ENCODE assay signal across 26 cellular contexts in genomic region chr7:11576340-11576739, GRCh38.
"Had no signal": no experiment of that assay in that cellular context is flagged by ENCODE, and none has a peak within 500 bp of the region (broad histone marks: within the 10 kb centered on the region; RNA-seq: fewer than 3 reads in every experiment).

No MANE protein-coding gene starts in this region.

- H3K36me3 ChIP-seq: stomach, suprapubic skin, thoracic aorta, thyroid gland, tibial artery, tibial nerve, transverse colon, upper lobe of left lung, upper lobe of right lung, uterus, vagina had no signal

- ATAC-seq: stimulated activated effector memory CD8-positive, alpha-beta T cell treated with anti-CD3 and anti-CD28 coated beads, Interleukin-12 subunit alpha, Interleukin-12 subunit beta, amount 100 ng/mL, for 72 hours; stimulated activated memory B cell treated with anti-CD40 and anti-IgM and Interleukin-4, amounts not matched to agents 10 μg/mL and 1 μg/mL and 100 μg/mL, for 72 hours; stimulated activated naive B cell treated with anti-CD40 and anti-IgM and Interleukin-4, amounts not matched to agents 10 μg/mL and 1 μg/mL and 100 μg/mL, for 72 hours; stimulated activated naive CD8-positive, alpha-beta T cell treated with anti-CD3 and anti-CD28 coated beads, Interleukin-15, amount 100 ng/mL, for 72 hours; stimulated activated naive CD8-positive, alpha-beta T cell treated with anti-CD3 and anti-CD28 coated beads, Interleukin-15, Interleukin-2, amounts not matched to agents 100 U/mL and 50 U/mL, for 24 hours; upper lobe of right lung had no signal

- H3K27me3 ChIP-seq: stomach, suprapubic skin, thyroid gland, tibial artery, tibial nerve, transverse colon, upper lobe of left lung, upper lobe of right lung, uterus, vagina had no signal

- FAIRE-seq: urothelium cell line had no signal

- H3K4me1 ChIP-seq: stomach, suprapubic skin, thyroid gland, tibial artery, tibial nerve, transverse colon, upper lobe of left lung, upper lobe of right lung, uterus, vagina had no signal

- DNase-seq: stimulated activated CD4-positive, alpha-beta T cell treated with anti-CD3 and anti-CD28 coated beads, Interleukin-2, amount 100 ng/mL, for 48 hours; stimulated activated CD4-positive, alpha-beta T cell treated with anti-CD3 and anti-CD28 coated beads, Interleukin-4, amount 100 ng/mL, for 1 hour; stimulated activated CD4-positive, alpha-beta T cell treated with anti-CD3 and anti-CD28 coated beads, Interleukin-4, amount 100 ng/mL, for 24 hours; stimulated activated CD4-positive, alpha-beta T cell treated with anti-CD3 and anti-CD28 coated beads, Interleukin-4, amount 100 ng/mL, for 4 hours; stimulated activated CD8-positive, alpha-beta memory T cell treated with anti-CD3 and anti-CD28 coated beads, Interleukin-4, amount 100 ng/mL, for 48 hours; stimulated activated naive B cell treated with anti-CD40 and anti-IgM and Interleukin-4, amounts not matched to agents 10 μg/mL and 1 μg/mL and 100 μg/mL, for 72 hours; stimulated activated naive CD4-positive, alpha-beta T cell; stimulated activated naive CD4-positive, alpha-beta T cell treated with Interleukin-2 at 50 U/mL for 16 hours; stimulated activated naive CD8-positive, alpha-beta T cell treated with anti-CD3 and anti-CD28 coated beads, Interleukin-15, amount 100 ng/mL, for 72 hours; stimulated activated naive CD8-positive, alpha-beta T cell treated with anti-CD3 and anti-CD28 coated beads, Interleukin-15, Interleukin-2, amounts not matched to agents 100 U/mL and 50 U/mL, for 24 hours; stomach; substantia nigra; thyroid gland; tibial artery; transverse colon; trophoblast cell; upper lobe of left lung; upper lobe of right lung; uterus had no signal

- H3K9me3 ChIP-seq: stomach, suprapubic skin, thoracic aorta, thyroid gland, tibial artery, tibial nerve, transverse colon, upper lobe of left lung, upper lobe of right lung, uterus, vagina had no signal

- H3K4me3 ChIP-seq: stomach, suprapubic skin, thoracic aorta, thyroid gland, tibial artery, tibial nerve, transverse colon, upper lobe of left lung, upper lobe of right lung, uterus, vagina had no signal

- H3K27ac ChIP-seq: stomach, suprapubic skin, thoracic aorta, thyroid gland, tibial artery, tibial nerve, transverse colon, upper lobe of left lung, upper lobe of right lung, uterus, vagina had no signal
